ENCODE assay signal across 38 cellular contexts in genomic region chr12:115810580-115810979, GRCh38.
"Had no signal": no experiment of that assay in that cellular context is flagged by ENCODE, and none has a peak within 500 bp of the region (broad histone marks: within the 10 kb centered on the region; RNA-seq: fewer than 3 reads in every experiment).

No MANE protein-coding gene starts in this region.

- H3K4me1 ChIP-seq: Peyer's patch, SJSA1 had no signal

- H3K4me3 ChIP-seq: MG63, Peyer's patch, SJSA1 had no signal

- H3K4me1 Mint-ChIP-seq: activated CD4-positive, alpha-beta memory T cell treated with anti-CD3 and anti-CD28 coated beads, Interleukin-2, amount 10 ng/mL, durations not matched to agents 7 days and 5 days; activated CD8-positive, alpha-beta memory T cell treated with anti-CD3 and anti-CD28 coated beads, Interleukin-2, amount 10 ng/mL, durations not matched to agents 7 days and 5 days; activated naive CD4-positive, alpha-beta T cell treated with anti-CD3 and anti-CD28 coated beads, Interleukin-2, amount 10 ng/mL, durations not matched to agents 7 days and 5 days; activated naive CD8-positive, alpha-beta T cell treated with anti-CD3 and anti-CD28 coated beads, Interleukin-2, amount 50 U/mL, for 24 hours; brain had no signal

- DNase-seq: activated CD4-positive, alpha-beta memory T cell treated with anti-CD3 and anti-CD28 coated beads, Interleukin-2, amount 10 ng/mL, durations not matched to agents 7 days and 5 days; activated CD4-positive, alpha-beta T cell treated with anti-CD3 and anti-CD28 coated beads for 1 hour; activated CD4-positive, alpha-beta T cell treated with anti-CD3 and anti-CD28 coated beads for 48 hours; activated CD4-positive, CD25-positive, alpha-beta regulatory T cell; activated CD8-positive, alpha-beta memory T cell treated with anti-CD3 and anti-CD28 coated beads for 24 hours; activated CD8-positive, alpha-beta memory T cell treated with anti-CD3 and anti-CD28 coated beads, Interleukin-2, amount 10 ng/mL, durations not matched to agents 7 days and 5 days; activated CD8-positive, alpha-beta memory T cell treated with anti-CD3 and anti-CD28 coated beads, Interleukin-2, amount 50 U/mL, for 48 hours; activated effector memory CD4-positive, alpha-beta T cell treated with Interleukin-2 at 50 U/mL for 16 hours; activated naive CD4-positive, alpha-beta T cell treated with anti-CD3 and anti-CD28 coated beads, Interleukin-2, amount 10 ng/mL, durations not matched to agents 7 days and 5 days; activated naive CD8-positive, alpha-beta T cell treated with anti-CD3 and anti-CD28 coated beads, Interleukin-2, amount 50 U/mL, for 24 hours; activated T-cell treated with anti-CD3 and anti-CD28 coated beads, Interleukin-2, amount 50 U/mL, for 48 hours; anterior cingulate cortex; central memory CD4-positive, alpha-beta T cell; Kasumi-1; MG63; NCI-H1048; NCI-H1105 treated with DMSO at 0.1 percent for 48 hours; NCI-H1436; NCI-H1694; NCI-H1930; NCI-H2081 treated with DMSO at 0.1 percent for 48 hours; NCI-H226; NCI-H446 treated with DMSO at 0.1 percent for 48 hours; NCI-H524; NCI-H69; PC-3; Peyer's patch; RPMI8226; SHP77 treated with DMSO at 0.1 percent for 48 hours; SW 1271; T-helper 1 cell; T-helper 2 cell; T-helper 9 cell had no signal

- H3K27me3 Mint-ChIP-seq: activated CD4-positive, alpha-beta memory T cell treated with anti-CD3 and anti-CD28 coated beads, Interleukin-2, amount 10 ng/mL, durations not matched to agents 7 days and 5 days; activated CD8-positive, alpha-beta memory T cell treated with anti-CD3 and anti-CD28 coated beads, Interleukin-2, amount 10 ng/mL, durations not matched to agents 7 days and 5 days; activated naive CD4-positive, alpha-beta T cell treated with anti-CD3 and anti-CD28 coated beads, Interleukin-2, amount 10 ng/mL, durations not matched to agents 7 days and 5 days had no signal

- H3K36me3 Mint-ChIP-seq: activated CD8-positive, alpha-beta memory T cell treated with anti-CD3 and anti-CD28 coated beads, Interleukin-2, amount 10 ng/mL, durations not matched to agents 7 days and 5 days; activated naive CD4-positive, alpha-beta T cell treated with anti-CD3 and anti-CD28 coated beads, Interleukin-2, amount 10 ng/mL, durations not matched to agents 7 days and 5 days; activated naive CD8-positive, alpha-beta T cell; brain had no signal

- H3K4me3 Mint-ChIP-seq: activated CD4-positive, alpha-beta memory T cell treated with anti-CD3 and anti-CD28 coated beads, Interleukin-2, amount 10 ng/mL, durations not matched to agents 7 days and 5 days; activated CD8-positive, alpha-beta memory T cell treated with anti-CD3 and anti-CD28 coated beads, Interleukin-2, amount 10 ng/mL, durations not matched to agents 7 days and 5 days; activated naive CD4-positive, alpha-beta T cell treated with anti-CD3 and anti-CD28 coated beads, Interleukin-2, amount 10 ng/mL, durations not matched to agents 7 days and 5 days; activated naive CD8-positive, alpha-beta T cell; activated naive CD8-positive, alpha-beta T cell treated with anti-CD3 and anti-CD28 coated beads, Interleukin-2, amount 50 U/mL, for 24 hours; brain had no signal

- ATAC-seq: activated CD8-positive, alpha-beta memory T cell treated with anti-CD3 and anti-CD28 coated beads, Interleukin-2, amount 10 ng/mL, durations not matched to agents 7 days and 5 days; activated naive CD8-positive, alpha-beta T cell treated with anti-CD3 and anti-CD28 coated beads, Interleukin-2, amount 50 U/mL, for 24 hours; PC-3; SK-N-SH treated with all-trans-retinoic acid at 6 μM for 48 hours had no signal

- H3K27ac Mint-ChIP-seq: activated CD4-positive, alpha-beta memory T cell treated with anti-CD3 and anti-CD28 coated beads, Interleukin-2, amount 10 ng/mL, durations not matched to agents 7 days and 5 days; activated CD8-positive, alpha-beta memory T cell treated with anti-CD3 and anti-CD28 coated beads, Interleukin-2, amount 10 ng/mL, durations not matched to agents 7 days and 5 days; activated naive CD4-positive, alpha-beta T cell treated with anti-CD3 and anti-CD28 coated beads, Interleukin-2, amount 10 ng/mL, durations not matched to agents 7 days and 5 days; activated naive CD8-positive, alpha-beta T cell; activated naive CD8-positive, alpha-beta T cell treated with anti-CD3 and anti-CD28 coated beads, Interleukin-2, amount 50 U/mL, for 24 hours had no signal

- H3K9me3 ChIP-seq: MG63, Peyer's patch had no signal

- H3K27me3 ChIP-seq: Peyer's patch, SJSA1 had no signal

- H3K27ac ChIP-seq: Peyer's patch, SJSA1, VCaP had no signal

- H3K36me3 ChIP-seq: MG63, Peyer's patch, SJSA1 had no signal
